In the genomic region with DNA sequence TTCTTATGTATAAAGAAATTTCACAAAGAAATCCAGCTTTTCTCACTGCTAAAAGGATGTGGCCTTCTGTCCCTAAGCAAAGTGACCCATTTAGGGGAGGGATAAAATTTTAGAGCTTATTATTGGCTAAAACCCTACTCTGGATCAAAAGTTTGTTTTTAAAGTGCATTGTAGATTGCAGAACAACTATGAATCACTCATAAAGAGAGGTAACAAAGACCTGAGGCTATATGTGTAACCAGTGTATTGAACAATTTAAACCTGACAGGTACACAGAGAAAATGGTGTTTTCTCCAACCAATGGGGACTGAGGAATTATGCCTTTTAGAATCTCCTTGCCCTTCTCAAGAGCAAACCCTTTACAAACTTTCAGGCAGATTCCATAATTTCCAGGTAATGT, we compare ENCODE assay signal across 20 cellular contexts.
"Had no signal": no experiment of that assay in that cellular context is flagged by ENCODE, and none has a peak within 500 bp of the region (broad histone marks: within the 10 kb centered on the region; RNA-seq: fewer than 3 reads in every experiment).

No MANE protein-coding gene starts in this region.

- H3K27me3 ChIP-seq: adrenal gland had no signal

- ATAC-seq: activated CD4-positive, alpha-beta T cell treated with anti-CD3 and anti-CD28 coated beads for 36 hours; activated CD8-positive, alpha-beta T cell treated with anti-CD3 and anti-CD28 coated beads for 36 hours; activated T-cell treated with anti-CD3 and anti-CD28 coated beads, Interleukin-2, amount 50 U/mL, for 72 hours; Right ventricle myocardium inferior; T-cell had no signal

- H3K27ac ChIP-seq: adrenal gland, SK-N-MC, WERI-Rb-1 had no signal

- DNase-seq: activated CD4-positive, alpha-beta T cell treated with anti-CD3 and anti-CD28 coated beads for 36 hours; activated CD4-positive, alpha-beta T cell treated with anti-CD3 and anti-CD28 coated beads, Interleukin-2, amount 50 U/mL, for 1 hour; activated CD8-positive, alpha-beta memory T cell treated with anti-CD3 and anti-CD28 coated beads, Interleukin-2, amount 50 U/mL, for 4 hours; activated CD8-positive, alpha-beta T cell treated with anti-CD3 and anti-CD28 coated beads for 36 hours; activated naive CD4-positive, alpha-beta T cell treated with anti-CD3 and anti-CD28 coated beads, Interleukin-2, amount 50 U/mL, for 16 hours; activated naive CD8-positive, alpha-beta T cell treated with anti-CD3 and anti-CD28 coated beads, Interleukin-2, amount 10 ng/mL, durations not matched to agents 7 days and 5 days; activated T-cell treated with anti-CD3 and anti-CD28 coated beads, Interleukin-2, amount 50 U/mL, for 72 hours; adrenal gland; anterior cingulate cortex; NCI-H1105 treated with DMSO at 0.1 percent for 48 hours; NCI-H1436 treated with DMSO at 0.1 percent for 48 hours; NCI-H187; NCI-H2081; NCI-H510A treated with DMSO at 0.1 percent for 48 hours; NK-92 treated with Interleukin-12 subunit alpha and Interleukin-12 subunit beta, amount 100 ng/mL, for 24 hours; T-cell; T-helper 2 cell; WERI-Rb-1 had no signal

- H3K36me3 ChIP-seq: adrenal gland, WERI-Rb-1 had no signal

- H3K4me1 ChIP-seq: adrenal gland had no signal

- H3K9me3 ChIP-seq: adrenal gland had no signal

- H3K4me3 ChIP-seq: adrenal gland, SK-N-MC had no signal
